Comparison of ENCODE assay signal across 8 cellular contexts in the genomic region with DNA sequence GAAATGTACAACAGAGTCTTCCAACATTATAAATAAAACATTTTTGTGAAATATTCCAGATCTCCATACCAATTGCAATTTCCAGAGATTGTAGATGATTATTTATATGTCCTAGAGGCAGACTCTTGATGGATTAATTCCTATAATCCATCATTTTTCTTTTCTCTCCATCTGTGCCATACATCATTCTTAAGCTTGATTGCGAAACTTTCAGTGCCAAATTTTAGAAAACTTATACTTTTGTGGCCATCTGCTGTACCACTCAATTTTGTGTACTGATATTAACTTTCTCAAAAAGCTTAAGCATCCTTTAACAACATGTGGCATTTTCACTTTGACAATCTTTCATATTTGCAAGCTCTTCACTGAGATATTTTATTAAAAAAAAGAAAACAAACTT.
"Had no signal": no experiment of that assay in that cellular context is flagged by ENCODE, and none has a peak within 500 bp of the region (broad histone marks: within the 10 kb centered on the region; RNA-seq: fewer than 3 reads in every experiment).

No MANE protein-coding gene starts in this region.

- H3K4me3 ChIP-seq: GM12878 had no signal

- DNase-seq: GDM1, GF-D8 had no signal

- ATAC-seq: GM12878 had no signal

- FAIRE-seq: G401.6, GM12878, GM12891, GM12892, GM18507, GM19239 had no signal
